11 cellular contexts compared by ENCODE assay signal in genomic region chr1:186078245-186078644, GRCh38.
DNase-seq lines count a peak whose midpoint lies in the region; ATAC-seq and TF ChIP-seq lines count a peak whose summit lies in the region.
"Had no signal": no experiment of that assay in that cellular context is flagged by ENCODE, and none has a peak within 500 bp of the region (broad histone marks: within the 10 kb centered on the region; RNA-seq: fewer than 3 reads in every experiment).

No MANE protein-coding gene starts in this region.

- H3K4me1 ChIP-seq in SJSA1 (replicated peaks) (peaks cover 25% of the 10 kb centered on the region), thyroid gland (peaks cover 12 to 23% of the 10 kb centered on the region in 2 donors)

- H3K36me3 ChIP-seq in SJSA1 (no peaks in the 10 kb centered on the region), thyroid gland (no peaks in the 10 kb centered on the region)
- H3K36me3 ChIP-seq: suprapubic skin had no signal

- H3K4me3 ChIP-seq in SJSA1 (no peak overlapping the region), thyroid gland (replicated peaks in 1 of 3) (no peak overlapping the region)
- H3K4me3 ChIP-seq: cardiac muscle cell, suprapubic skin had no signal

- 78 to 83% methylated on average over 2 of the region's 2 CpGs for WGBS in thyroid gland, 2 donors

- ATAC-seq in GM18502 (IDR thresholded peaks at IDR 0.05; ENCODE audit: poor library complexity, unreplicated experiment) = peak; percentile 96
- ATAC-seq in GM19467 (IDR thresholded peaks at IDR 0.05; ENCODE audit: unreplicated experiment) = peak; percentile 84
- peak; percentile 98 for ATAC-seq in HG02973 (IDR thresholded peaks at IDR 0.05; ENCODE audit: unreplicated experiment)
- no peak for ATAC-seq in left ventricle myocardium superior

- TF ChIP-seq CTCF in thyroid gland (IDR thresholded peaks at IDR 0.05) = no peak

- DNase-seq in SJSA1 (ENCODE audit: low read depth in 1 of 2, low spot score in 2 of 2) (peak; percentile 42 to 79), NCI-H510A treated with DMSO at 0.1 percent for 48 hours (lab: John Stamatoyannopoulos, UW) (no peak), left ventricle myocardium superior (no peak), NCI-H1105 (lab: John Stamatoyannopoulos, UW) (no peak), thyroid gland (no peak)
- DNase-seq: CD4-positive, alpha-beta memory T cell had no signal

- H3K9me3 ChIP-seq in SJSA1 (replicated peaks) (no peaks in the 10 kb centered on the region), thyroid gland (no peaks in the 10 kb centered on the region)
- H3K9me3 ChIP-seq: suprapubic skin had no signal

- no peak for TF ChIP-seq POLR2A in thyroid gland (IDR thresholded peaks at IDR 0.05)

- H3K27ac ChIP-seq in SJSA1 (peak overlapping the region; percentile 24; the same call in 1 of the 2 replicates), thyroid gland (no peak overlapping the region)
- H3K27ac ChIP-seq: cardiac muscle cell, suprapubic skin had no signal

- intact Hi-C loops in left ventricle myocardium superior (cut with micrococcal nuclease) (no loop called here), thyroid gland (cut with DNase I) (no loop called here)

- H3K27me3 ChIP-seq in SJSA1 (replicated peaks) = no peaks in the 10 kb centered on the region
- H3K27me3 ChIP-seq in thyroid gland = no peaks in the 10 kb centered on the region
- H3K27me3 ChIP-seq: cardiac muscle cell, suprapubic skin had no signal

Comparison
In these comparisons a context has a peak if more than half of its experiments do, and no peak if none do; other contexts are left out.
1. DNase-seq: peak in SJSA1 (2 of 2); none in NCI-H510A treated with DMSO at 0.1 percent for 48 hours (single experiment), left ventricle myocardium superior (single experiment), NCI-H1105 (single experiment) and thyroid gland (0 of 2).